ENCODE assay signal across 14 cellular contexts in the genomic region with DNA sequence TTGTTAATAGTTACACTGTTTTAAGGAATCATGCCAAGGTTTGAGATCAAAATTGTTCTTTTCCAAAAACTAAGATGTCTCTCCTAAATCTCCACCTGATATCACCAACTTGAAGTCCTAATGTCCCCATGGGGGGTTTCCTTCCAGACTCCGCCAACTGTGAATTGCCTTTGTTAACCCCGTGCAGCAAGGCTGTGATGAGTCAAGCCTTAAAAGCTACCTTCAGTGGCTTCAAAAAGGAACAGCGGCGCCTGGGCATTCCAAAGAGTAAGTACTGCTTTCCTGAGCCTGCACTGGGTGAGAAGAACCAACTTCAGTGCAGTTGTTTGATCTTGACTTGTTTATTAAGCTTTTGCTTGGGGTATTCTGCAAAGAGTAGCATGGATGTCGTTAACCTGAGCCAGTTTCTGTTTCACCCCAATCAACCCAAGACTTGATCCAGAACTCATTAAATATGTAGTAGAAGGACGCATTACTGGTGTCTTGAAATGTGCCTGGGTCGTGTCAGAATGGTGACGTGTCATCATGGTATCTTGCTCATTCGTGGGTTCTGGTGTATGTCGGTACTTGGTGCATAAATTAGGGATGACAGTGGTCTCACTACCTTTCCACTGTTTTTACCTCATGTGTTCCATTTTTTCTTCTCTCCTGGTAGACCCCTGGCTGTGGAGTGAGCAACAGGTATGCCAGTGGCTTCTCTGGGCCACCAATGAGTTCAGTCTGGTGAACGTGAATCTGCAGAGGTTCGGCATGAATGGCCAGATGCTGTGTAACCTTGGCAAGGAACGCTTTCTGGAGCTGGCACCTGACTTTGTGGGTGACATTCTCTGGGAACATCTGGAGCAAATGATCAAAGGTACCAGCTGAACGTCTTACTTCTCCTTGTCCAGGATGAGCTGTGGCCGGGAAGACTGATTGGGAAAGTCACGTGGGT. TPM values are rescaled to one million over a fixed set of nuclear protein-coding genes. Genes with fewer than 3 reads are reported as not detected.
DNase-seq lines count a peak whose midpoint lies in the region; ATAC-seq and TF ChIP-seq lines count a peak whose summit lies in the region.
"Had no signal": no experiment of that assay in that cellular context is flagged by ENCODE, and none has a peak within 500 bp of the region (broad histone marks: within the 10 kb centered on the region; RNA-seq: fewer than 3 reads in every experiment).

No MANE protein-coding gene starts in this region.

- H3K4me3 Mint-ChIP-seq in H9, result peak overlapping the region; percentile 18 to 31; a peak in 2 of 5 replicates
- H3K4me3 Mint-ChIP-seq: activated naive CD8-positive, alpha-beta T cell treated with anti-CD3 and anti-CD28 coated beads for 36 hours had no signal

- H3K9ac ChIP-seq in H9 (ENCODE audit: extremely low read depth, insufficient read length, low read length) (no peak overlapping the region), smooth muscle cell (ENCODE audit: low read depth) (no peak overlapping the region)

- no peak overlapping the region for H2BK12ac ChIP-seq in H9 (ENCODE audit: insufficient read length, low read depth, low read length)

- H3K23me2 ChIP-seq in H9 (ENCODE audit: insufficient read length, low read depth, low read length, poor library complexity, severe bottlenecking), result no peaks in the 10 kb centered on the region

- no peak overlapping the region for H2BK120ac ChIP-seq in H9 (ENCODE audit: low read depth, low read length, poor library complexity, severe bottlenecking)

- ATAC-seq in SK-N-SH treated with all-trans-retinoic acid at 6 μM for 48 hours (no peak; the same call in 2 of the 3 replicates), GM18520 (IDR thresholded peaks at IDR 0.05; ENCODE audit: unreplicated experiment) (no peak), HG03432 (IDR thresholded peaks at IDR 0.05; ENCODE audit: unreplicated experiment) (no peak)

- peaks cover 13% of the 10 kb centered on the region for H3K4me1 ChIP-seq in H9 (ENCODE audit: insufficient read depth, low read length)
- peaks cover 14% of the 10 kb centered on the region for H3K4me1 ChIP-seq in smooth muscle cell (ENCODE audit: low read depth)

- WGBS in H9 (ENCODE audit: extremely low coverage, insufficient read length, low lambda C conversion rate), result no CpG with 5 or more reads among the region's 16 CpGs
- 62% methylated on average over 16 of the region's 16 CpGs for WGBS in smooth muscle cell (ENCODE audit: low lambda C conversion rate)

- H3K4me1 Mint-ChIP-seq in H9, result peaks cover 46 to 53% of the 10 kb centered on the region in 2 experiments

- peaks cover 2% of the 10 kb centered on the region; the same call in 1 of the 2 replicates for H3K79me2 ChIP-seq in H9 (ENCODE audit: insufficient read depth, low read length)
- H3K79me2 ChIP-seq in smooth muscle cell (ENCODE audit: low read depth), result peaks cover 60% of the 10 kb centered on the region

- H3K56ac ChIP-seq in H9 (ENCODE audit: insufficient read length, low read depth, low read length), result no peak overlapping the region

- H4K20me1 ChIP-seq in H9 (ENCODE audit: control insufficient read depth, insufficient read depth, insufficient read length) (no peaks in the 10 kb centered on the region), smooth muscle cell (ENCODE audit: low read depth) (peaks cover 69% of the 10 kb centered on the region)

- peaks cover 68 to 81% (median 77%) of the 10 kb centered on the region in 3 experiments for H3K36me3 Mint-ChIP-seq in H9 (ENCODE audit: insufficient read depth in 1 of 3, low read depth in 3 of 3)

- no peak overlapping the region for H3T11ph ChIP-seq in H9 (ENCODE audit: low read length)

- no peaks in the 10 kb centered on the region for H3K27me3 Mint-ChIP-seq in H9 (ENCODE audit: low read depth)
- H3K27me3 Mint-ChIP-seq: activated naive CD8-positive, alpha-beta T cell treated with anti-CD3 and anti-CD28 coated beads for 36 hours had no signal

- no peak overlapping the region for H2BK15ac ChIP-seq in H9 (ENCODE audit: low read depth, low read length)

- H3K79me1 ChIP-seq in H9 (ENCODE audit: insufficient read depth, low read depth, low read length, poor library complexity, severe bottlenecking), result no peaks in the 10 kb centered on the region

- peaks cover 65% of the 10 kb centered on the region for H3F3A ChIP-seq in smooth muscle cell (ENCODE audit: low read depth)

- peak overlapping the region in 1 of 3 experiments; percentile 52; a peak in 4 of 7 replicates for H3K27ac Mint-ChIP-seq in H9
- H3K27ac Mint-ChIP-seq: activated naive CD8-positive, alpha-beta T cell treated with anti-CD3 and anti-CD28 coated beads for 36 hours had no signal

- H2AK5ac ChIP-seq in H9 (ENCODE audit: insufficient read length, low read length), result no peak overlapping the region

- H3K9me3 ChIP-seq in H9 (ENCODE audit: control insufficient read depth, low read depth, low read length), result no peaks in the 10 kb centered on the region
- H3K9me3 ChIP-seq in smooth muscle cell (replicated peaks; ENCODE audit: low read depth), result no peaks in the 10 kb centered on the region
- H3K9me3 ChIP-seq: MG63, ovary had no signal

- H3K4me3 ChIP-seq in smooth muscle cell, result no peak overlapping the region
- H3K4me3 ChIP-seq: MG63, ovary had no signal

- H3K27ac ChIP-seq in H9 (ENCODE audit: insufficient read length, low read depth, low read length) (no peak overlapping the region), smooth muscle cell (ENCODE audit: low read depth) (peak overlapping the region; percentile 98), substantia nigra (ENCODE audit: low read depth, low read length, poor library complexity, severe bottlenecking) (no peak overlapping the region)
- H3K27ac ChIP-seq: ovary, WERI-Rb-1 had no signal

- H2AFZ ChIP-seq in H9 (ENCODE audit: low read length) (no peak overlapping the region), smooth muscle cell (ENCODE audit: low read depth) (no peak overlapping the region)

- peaks cover 19% of the 10 kb centered on the region for H3K36me3 ChIP-seq in smooth muscle cell (ENCODE audit: low read depth)
- H3K36me3 ChIP-seq: ovary had no signal

- H3K27me3 ChIP-seq in H9 (ENCODE audit: insufficient read depth, low read length), result no peaks in the 10 kb centered on the region
- no peaks in the 10 kb centered on the region for H3K27me3 ChIP-seq in smooth muscle cell (ENCODE audit: low read depth)
- H3K27me3 ChIP-seq: MG63, ovary had no signal

- DNase-seq in H9 (peak; percentile 79), islet precursor cell (peak; percentile 90), smooth muscle cell (lab: John Stamatoyannopoulos, UW; ENCODE audit: unreplicated experiment) (no peak), substantia nigra (lab: John Stamatoyannopoulos, UW) (no peak)
- DNase-seq in stimulated activated naive CD4-positive, alpha-beta T cell (lab: John Stamatoyannopoulos, UW), result no peak
- DNase-seq: activated naive CD8-positive, alpha-beta T cell treated with anti-CD3 and anti-CD28 coated beads for 36 hours; GOT3; hippocampal formation; MG63; ovary; WERI-Rb-1 had no signal

- H3K23ac ChIP-seq in H9 (ENCODE audit: insufficient read length, low read depth, low read length), result no peak overlapping the region

- no peak overlapping the region for H4K5ac ChIP-seq in H9 (ENCODE audit: insufficient read length, low read depth, low read length)

- no peak overlapping the region for H2BK20ac ChIP-seq in H9 (ENCODE audit: low read depth, low read length, poor library complexity, severe bottlenecking)

- no peak overlapping the region for H4K8ac ChIP-seq in H9 (replicated peaks; ENCODE audit: insufficient read length, low read depth, low read length)

- no peak overlapping the region for H4K91ac ChIP-seq in H9 (ENCODE audit: insufficient read length, low read depth, low read length)

- TF ChIP-seq CTCF in H9 (conservative IDR thresholded peaks at IDR 0.05) (no peak), smooth muscle cell (IDR thresholded peaks at IDR 0.05; ENCODE audit: borderline replicate concordance, insufficient read depth, poor library complexity, severe bottlenecking) (no peak)

- no peak overlapping the region for H3K18ac ChIP-seq in H9 (ENCODE audit: insufficient read length, low read depth, low read length)

- H3K4ac ChIP-seq in H9 (ENCODE audit: low read depth, low read length), result no peak overlapping the region

- no peak overlapping the region for H3K14ac ChIP-seq in H9 (ENCODE audit: insufficient read depth, low read length)

- no peaks in the 10 kb centered on the region for H3K9me3 Mint-ChIP-seq in H9
- H3K9me3 Mint-ChIP-seq: activated naive CD8-positive, alpha-beta T cell treated with anti-CD3 and anti-CD28 coated beads for 36 hours had no signal

- H3K4me2 ChIP-seq in H9 (ENCODE audit: insufficient read depth, insufficient read length, low read length) (no peak overlapping the region), smooth muscle cell (no peak overlapping the region)

- H2BK5ac ChIP-seq in H9 (ENCODE audit: insufficient read length, low read length), result no peak overlapping the region

TF ChIP-seq in SK-N-SH treated with all-trans-retinoic acid at 6 μM for 48 hours, 23 proteins besides CTCF, POLR2A, EP300 and RAD21:
- TF ChIP-seq PPARA (CRISPR knock-in tag; IDR thresholded peaks at IDR 0.05; ENCODE audit: borderline replicate concordance), result no peak
- TF ChIP-seq TOX (CRISPR knock-in tag; IDR thresholded peaks at IDR 0.05; ENCODE audit: borderline replicate concordance), result peak; percentile 47; the same call in 1 of the 2 replicates

RNA-seq across cellular contexts. Expression of gene ETS2, which starts 8.7 kb away (rescaled TPM):
- 32.7 and 35.3 TPM in 2 replicates for total RNA-seq in H9 (2021)
- 77.0 and 77.7 TPM in 2 replicates for total RNA-seq in smooth muscle cell
- polyA plus RNA-seq in smooth muscle cell, result 63.8 and 65.9 TPM in 2 replicates

Comparison
In these comparisons a context has a peak if more than half of its experiments do, and no peak if none do; other contexts are left out.
1. DNase-seq: peak in H9 (single experiment) and islet precursor cell (single experiment); none in smooth muscle cell (single experiment), stimulated activated naive CD4-positive, alpha-beta T cell (0 of 6) and substantia nigra (0 of 49).